In the genomic region with DNA sequence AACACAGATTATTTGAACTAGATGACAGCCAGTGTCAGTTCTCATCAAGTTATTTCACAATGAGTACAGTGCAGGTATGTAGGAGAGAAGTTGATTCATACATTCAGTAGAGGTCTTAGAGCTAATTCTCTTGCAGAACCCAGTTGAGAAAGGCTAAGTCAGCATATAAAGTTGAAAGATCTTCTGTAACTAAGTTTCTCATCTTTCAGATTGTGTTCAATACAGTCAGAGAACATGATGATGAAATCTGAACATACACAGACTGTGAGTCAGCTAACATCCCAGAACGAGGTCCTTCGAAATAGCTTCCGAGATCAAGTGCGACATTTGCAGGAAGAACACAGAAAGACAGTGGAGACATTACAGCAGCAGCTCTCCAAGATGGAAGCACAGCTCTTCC, we compare ENCODE assay signal across 10 cellular contexts. TPM values are rescaled to one million over a fixed set of nuclear protein-coding genes. Genes with fewer than 3 reads are reported as not detected.
A peak's percentile ranks its signal among the peaks of the same experiment; 100 is the strongest.
DNase-seq lines count a peak whose midpoint lies in the region; ATAC-seq and TF ChIP-seq lines count a peak whose summit lies in the region.
"Had no signal": no experiment of that assay in that cellular context is flagged by ENCODE, and none has a peak within 500 bp of the region (broad histone marks: within the 10 kb centered on the region; RNA-seq: fewer than 3 reads in every experiment).

No MANE protein-coding gene starts in this region.

- no peak overlapping the region for H3K4me3 ChIP-seq in retinal pigment epithelial cell (ENCODE audit: low read length)
- H3K4me3 ChIP-seq: SK-N-MC had no signal

- H3K4me3 Mint-ChIP-seq in T-helper 17 cell, result no peak overlapping the region
- H3K4me3 Mint-ChIP-seq: immature natural killer cell had no signal

- no peaks in the 10 kb centered on the region for H3K36me3 Mint-ChIP-seq in T-helper 17 cell (ENCODE audit: low read depth)

- no peak overlapping the region for H3K27ac Mint-ChIP-seq in T-helper 17 cell

- DNase-seq in GM04504 (ENCODE audit: low read depth) (peak; percentile 19), SW 1271 (lab: John Stamatoyannopoulos, UW) (peak; percentile 84 to 87), fibroblast of peridontal ligament (ENCODE audit: extremely low read depth) (peak; percentile 91), retinal pigment epithelial cell (ENCODE audit: low read depth) (peak; percentile 63), NCI-H2107 treated with DMSO at 0.1 percent for 48 hours (lab: John Stamatoyannopoulos, UW; ENCODE audit: unreplicated experiment) (no peak), T-helper 17 cell (no peak)
- DNase-seq: immature natural killer cell, NCI-H510A had no signal

- TF ChIP-seq CTCF in retinal pigment epithelial cell (conservative IDR thresholded peaks at IDR 0.05; ENCODE audit: low read depth, low read length), result no peak

- H3K9me3 ChIP-seq in T-helper 17 cell (ENCODE audit: control insufficient read depth, low read length, poor library complexity, severe bottlenecking), result no peaks in the 10 kb centered on the region

- ATAC-seq in T-helper 17 cell, result no peak
- ATAC-seq in HG03457 (IDR thresholded peaks at IDR 0.05; ENCODE audit: unreplicated experiment), result no peak

- no peaks in the 10 kb centered on the region for H3K4me1 Mint-ChIP-seq in T-helper 17 cell
- H3K4me1 Mint-ChIP-seq: immature natural killer cell had no signal

- H3K27me3 Mint-ChIP-seq in T-helper 17 cell, result no peaks in the 10 kb centered on the region

RNA-seq across cellular contexts. Expression of a gene that starts 41.9 kb away (rescaled TPM):
- total RNA-seq in T-helper 17 cell, result 100 to 1,000 TPM; 141 to 233 TPM

RNA-seq across cellular contexts. Expression of a gene that starts 43.4 kb away (rescaled TPM):
- total RNA-seq in T-helper 17 cell, result 100 to 1,000 TPM in 1 of 2 donors, 10 to 100 TPM in 1; 81.3 to 105 TPM

Comparison
In these comparisons a context has a peak if more than half of its experiments do, and no peak if none do; other contexts are left out.
1. DNase-seq: peak in GM04504 (single experiment), SW 1271 (2 of 2), fibroblast of peridontal ligament (single experiment) and retinal pigment epithelial cell (single experiment); none in NCI-H2107 treated with DMSO at 0.1 percent for 48 hours (single experiment) and T-helper 17 cell (0 of 3).